In the genomic region with DNA sequence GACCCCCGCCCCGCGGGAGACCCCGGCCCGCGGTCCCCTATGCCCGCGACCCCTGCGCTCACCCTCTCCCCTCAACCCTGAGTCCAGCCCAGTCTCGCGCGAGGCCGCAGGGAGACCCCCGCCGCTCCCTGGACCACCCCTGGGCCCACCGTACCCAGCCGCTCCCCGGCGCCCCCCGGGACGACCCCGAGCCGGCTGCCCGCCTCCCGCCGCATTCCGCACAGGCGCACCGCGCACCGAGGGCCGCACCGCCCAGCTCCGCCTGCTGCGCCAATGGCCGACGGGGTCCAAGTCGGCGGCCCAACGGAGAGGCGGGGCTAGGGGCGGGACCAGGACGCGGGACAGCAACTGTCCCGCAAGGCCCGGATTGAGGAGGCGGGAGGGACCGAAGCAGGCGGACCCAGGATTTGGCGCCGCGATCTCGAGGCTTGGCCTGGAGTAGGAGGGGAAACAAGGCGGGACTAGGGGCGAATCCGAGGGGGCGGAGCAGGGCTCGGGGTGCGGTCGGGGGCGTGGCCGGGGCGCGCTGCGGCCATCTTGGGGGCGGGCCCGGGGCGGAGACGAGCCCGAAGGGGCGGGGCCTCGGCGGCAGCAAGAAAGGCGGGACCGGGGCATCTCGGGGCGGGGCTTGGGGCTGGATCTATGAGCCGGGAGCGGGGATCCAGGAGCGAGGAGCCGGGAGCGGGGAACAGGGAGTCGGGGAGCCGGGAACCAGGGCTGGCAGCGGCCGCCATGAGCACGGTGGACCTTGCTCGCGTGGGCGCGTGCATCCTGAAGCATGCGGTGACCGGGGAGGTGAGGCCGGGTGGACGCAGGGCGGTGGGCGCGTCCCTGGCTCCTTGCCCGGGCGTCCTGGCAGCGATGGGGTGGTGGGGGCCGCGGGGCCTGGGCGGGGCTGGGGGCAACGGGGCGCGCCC, we compare ENCODE assay signal across 1 cellular context.
TF ChIP-seq lines count a peak whose summit lies in the region.

A gene with protein sequence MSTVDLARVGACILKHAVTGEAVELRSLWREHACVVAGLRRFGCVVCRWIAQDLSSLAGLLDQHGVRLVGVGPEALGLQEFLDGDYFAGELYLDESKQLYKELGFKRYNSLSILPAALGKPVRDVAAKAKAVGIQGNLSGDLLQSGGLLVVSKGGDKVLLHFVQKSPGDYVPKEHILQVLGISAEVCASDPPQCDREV (plus strand): TSS at position 624 of the 917 bp plus-strand sequence. CDS start 109 bp downstream, at position 733.

TF ChIP-seq in liver, 16 proteins besides CTCF, POLR2A, EP300 and RAD21 (continued from another document):
- TF ChIP-seq, protein P1, sequence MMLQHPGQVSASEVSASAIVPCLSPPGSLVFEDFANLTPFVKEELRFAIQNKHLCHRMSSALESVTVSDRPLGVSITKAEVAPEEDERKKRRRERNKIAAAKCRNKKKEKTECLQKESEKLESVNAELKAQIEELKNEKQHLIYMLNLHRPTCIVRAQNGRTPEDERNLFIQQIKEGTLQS (IDR thresholded peaks at IDR 0.05): no peak
- TF ChIP-seq, protein P2, sequence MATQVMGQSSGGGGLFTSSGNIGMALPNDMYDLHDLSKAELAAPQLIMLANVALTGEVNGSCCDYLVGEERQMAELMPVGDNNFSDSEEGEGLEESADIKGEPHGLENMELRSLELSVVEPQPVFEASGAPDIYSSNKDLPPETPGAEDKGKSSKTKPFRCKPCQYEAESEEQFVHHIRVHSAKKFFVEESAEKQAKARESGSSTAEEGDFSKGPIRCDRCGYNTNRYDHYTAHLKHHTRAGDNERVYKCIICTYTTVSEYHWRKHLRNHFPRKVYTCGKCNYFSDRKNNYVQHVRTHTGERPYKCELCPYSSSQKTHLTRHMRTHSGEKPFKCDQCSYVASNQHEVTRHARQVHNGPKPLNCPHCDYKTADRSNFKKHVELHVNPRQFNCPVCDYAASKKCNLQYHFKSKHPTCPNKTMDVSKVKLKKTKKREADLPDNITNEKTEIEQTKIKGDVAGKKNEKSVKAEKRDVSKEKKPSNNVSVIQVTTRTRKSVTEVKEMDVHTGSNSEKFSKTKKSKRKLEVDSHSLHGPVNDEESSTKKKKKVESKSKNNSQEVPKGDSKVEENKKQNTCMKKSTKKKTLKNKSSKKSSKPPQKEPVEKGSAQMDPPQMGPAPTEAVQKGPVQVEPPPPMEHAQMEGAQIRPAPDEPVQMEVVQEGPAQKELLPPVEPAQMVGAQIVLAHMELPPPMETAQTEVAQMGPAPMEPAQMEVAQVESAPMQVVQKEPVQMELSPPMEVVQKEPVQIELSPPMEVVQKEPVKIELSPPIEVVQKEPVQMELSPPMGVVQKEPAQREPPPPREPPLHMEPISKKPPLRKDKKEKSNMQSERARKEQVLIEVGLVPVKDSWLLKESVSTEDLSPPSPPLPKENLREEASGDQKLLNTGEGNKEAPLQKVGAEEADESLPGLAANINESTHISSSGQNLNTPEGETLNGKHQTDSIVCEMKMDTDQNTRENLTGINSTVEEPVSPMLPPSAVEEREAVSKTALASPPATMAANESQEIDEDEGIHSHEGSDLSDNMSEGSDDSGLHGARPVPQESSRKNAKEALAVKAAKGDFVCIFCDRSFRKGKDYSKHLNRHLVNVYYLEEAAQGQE (IDR thresholded peaks at IDR 0.05): peak; percentile 91
- TF ChIP-seq SP1 (IDR thresholded peaks at IDR 0.05): peak; percentile 83
- no peak for TF ChIP-seq TAF1 (conservative IDR thresholded peaks at IDR 0.05)
- TF ChIP-seq GABPA (IDR thresholded peaks at IDR 0.05 in 1 of 2, conservative IDR thresholded peaks at IDR 0.05 in 1 of 2): peak in 1 of 2 donors; percentile 62
- TF ChIP-seq, protein P3, sequence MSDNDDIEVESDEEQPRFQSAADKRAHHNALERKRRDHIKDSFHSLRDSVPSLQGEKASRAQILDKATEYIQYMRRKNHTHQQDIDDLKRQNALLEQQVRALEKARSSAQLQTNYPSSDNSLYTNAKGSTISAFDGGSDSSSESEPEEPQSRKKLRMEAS (IDR thresholded peaks at IDR 0.05): no peak
- peak; percentile 45 for TF ChIP-seq FOXA1 (IDR thresholded peaks at IDR 0.05)
TF ChIP-seq in liver: peak in this region for 10.
